ENCODE assay signal across 8 cellular contexts in genomic region chr1:27601321-27601770, GRCh38. TPM values are rescaled to one million over a fixed set of nuclear protein-coding genes. Genes with fewer than 3 reads are reported as not detected.
DNase-seq lines count a peak whose midpoint lies in the region; ATAC-seq and TF ChIP-seq lines count a peak whose summit lies in the region.

No MANE protein-coding gene starts in this region.

- no peaks in the 10 kb centered on the region for H3K36me3 Mint-ChIP-seq in stimulated activated naive CD8-positive, alpha-beta T cell treated with anti-CD3 and anti-CD28 coated beads, Interleukin-15, Interleukin-2, amounts not matched to agents 100 ng/mL and 50 ng/mL, for 24 hours (ENCODE audit: low read depth)
- no peaks in the 10 kb centered on the region for H3K36me3 Mint-ChIP-seq in chondrocyte (ENCODE audit: low read depth)

- H3K9me3 Mint-ChIP-seq in stimulated activated naive CD8-positive, alpha-beta T cell treated with anti-CD3 and anti-CD28 coated beads, Interleukin-15, Interleukin-2, amounts not matched to agents 100 ng/mL and 50 ng/mL, for 24 hours = no peaks in the 10 kb centered on the region
- no peaks in the 10 kb centered on the region for H3K9me3 Mint-ChIP-seq in chondrocyte (ENCODE audit: low read depth)

- intact Hi-C loops in aorta (cut with DNase I) = loop anchor here (2.0 to 10.0 kb wide), 3 partner anchors 45 to 184 kb away; partner anchors contain the start of gene WASF2 (in 1 of the 2)

- no peak for ATAC-seq in stimulated activated naive CD8-positive, alpha-beta T cell treated with anti-CD3 and anti-CD28 coated beads, Interleukin-15, Interleukin-2, amounts not matched to agents 100 U/mL and 50 U/mL, for 24 hours
- ATAC-seq in aorta (ENCODE audit: low FRiP score) (no peak), HG03025 (IDR thresholded peaks at IDR 0.05; ENCODE audit: low FRiP score, unreplicated experiment) (no peak), HG03196 (IDR thresholded peaks at IDR 0.05; ENCODE audit: unreplicated experiment) (no peak)

- H3K9me3 ChIP-seq in muscle layer of colon (ENCODE audit: low read length) (no peaks in the 10 kb centered on the region), aorta (ENCODE audit: control insufficient read depth, low read length) (no peaks in the 10 kb centered on the region)

- peak overlapping the region; percentile 52 for H3K4me3 Mint-ChIP-seq in stimulated activated naive CD8-positive, alpha-beta T cell treated with anti-CD3 and anti-CD28 coated beads, Interleukin-15, Interleukin-2, amounts not matched to agents 100 ng/mL and 50 ng/mL, for 24 hours
- H3K4me3 Mint-ChIP-seq in chondrocyte (ENCODE audit: unreplicated experiment) = peak overlapping the region; percentile 93

- peaks cover 18% of the 10 kb centered on the region for H3K4me1 Mint-ChIP-seq in stimulated activated naive CD8-positive, alpha-beta T cell treated with anti-CD3 and anti-CD28 coated beads, Interleukin-15, Interleukin-2, amounts not matched to agents 100 ng/mL and 50 ng/mL, for 24 hours (ENCODE audit: low read depth)
- H3K4me1 Mint-ChIP-seq in chondrocyte (ENCODE audit: low read depth) = peaks cover 6% of the 10 kb centered on the region

- H3K27me3 ChIP-seq in muscle layer of colon (ENCODE audit: control insufficient read depth in 1 of 2, insufficient read depth in 2 of 2, low read length in 2 of 2) (no peaks in the 10 kb centered on the region), aorta (ENCODE audit: control insufficient read depth in 1 of 2, insufficient read depth in 2 of 2, low read length in 1 of 2) (no peaks in the 10 kb centered on the region)

- H3K4me1 ChIP-seq in muscle layer of colon (ENCODE audit: insufficient read depth, low read length) = peaks cover 71% of the 10 kb centered on the region
- no peaks in the 10 kb centered on the region for H3K4me1 ChIP-seq in aorta (ENCODE audit: control insufficient read depth in 1 of 2, insufficient read depth in 2 of 2, low read length in 2 of 2)

- H3K9ac ChIP-seq in muscle layer of colon (ENCODE audit: low read length) = peak overlapping the region; percentile 87

- H3K27ac ChIP-seq in muscle layer of colon (ENCODE audit: low read depth, low read length) = peak overlapping the region; percentile 98
- peak overlapping the region; percentile 60 to 83 for H3K27ac ChIP-seq in aorta (ENCODE audit: low read depth in 1 of 2, low read length in 2 of 2)

- no peaks in the 10 kb centered on the region for H3K27me3 Mint-ChIP-seq in stimulated activated naive CD8-positive, alpha-beta T cell treated with anti-CD3 and anti-CD28 coated beads, Interleukin-15, Interleukin-2, amounts not matched to agents 100 ng/mL and 50 ng/mL, for 24 hours
- H3K27me3 Mint-ChIP-seq in chondrocyte (ENCODE audit: low read depth) = no peaks in the 10 kb centered on the region

- H3K4me3 ChIP-seq in muscle layer of colon (ENCODE audit: low read depth in 1 of 2, low read length in 2 of 2) (peak overlapping the region; percentile 94 to 99), aorta (ENCODE audit: low read length in 2 of 2) (peak overlapping the region in 1 of 2 donors; percentile 89)

- no peak for DNase-seq in stimulated activated naive CD8-positive, alpha-beta T cell treated with anti-CD3 and anti-CD28 coated beads, Interleukin-15, Interleukin-2, amounts not matched to agents 100 U/mL and 50 U/mL, for 24 hours
- DNase-seq in chondrocyte (ENCODE audit: low spot score) (no peak), aorta (no peak), NCI-H446 treated with DMSO at 0.1 percent for 48 hours (lab: John Stamatoyannopoulos, UW) (no peak)

- no peak overlapping the region for H3K27ac Mint-ChIP-seq in stimulated activated naive CD8-positive, alpha-beta T cell treated with anti-CD3 and anti-CD28 coated beads, Interleukin-15, Interleukin-2, amounts not matched to agents 100 ng/mL and 50 ng/mL, for 24 hours
- H3K27ac Mint-ChIP-seq in chondrocyte (ENCODE audit: unreplicated experiment) = no peak overlapping the region

- H3K36me3 ChIP-seq in muscle layer of colon (ENCODE audit: insufficient read depth, low read length) (no peaks in the 10 kb centered on the region), aorta (ENCODE audit: control insufficient read depth in 1 of 2, insufficient read depth in 2 of 2, low read length in 1 of 2) (no peaks in the 10 kb centered on the region)

- TF ChIP-seq CTCF in chondrocyte (IDR thresholded peaks at IDR 0.05) = no peak

RNA-seq across cellular contexts. Expression of gene AHDC1, which starts 2.6 kb away (rescaled TPM):
- total RNA-seq in chondrocyte (61.6 to 86.7 TPM (median 61.8 TPM) in 3 replicates), aorta (10 to 100 TPM; 63.5 to 89.1 TPM)
- polyA plus RNA-seq in aorta = 10 to 100 TPM in 1 of 2 donors, 1 to 10 TPM in 1; 7.8 to 23.9 TPM

RNA-seq across cellular contexts. Expression of gene FGR, which starts 33.6 kb away (rescaled TPM):
- total RNA-seq in chondrocyte (not detected in 3 replicates), aorta (10 to 100 TPM; 12.1 to 21.7 TPM)
- 10 to 100 TPM in 1 of 2 donors, 1 to 10 TPM in 1; 2.8 to 12.1 TPM for polyA plus RNA-seq in aorta

Comparison
In these comparisons a context has a peak if more than half of its experiments do, and no peak if none do; other contexts are left out.
1. RNA of gene FGR, which starts 33.6 kb away (total RNA-seq): 12.1 to 21.7 TPM in aorta; not detected in chondrocyte; every median in the first group is over 10 times any median in the second.